19 cellular contexts compared by ENCODE assay signal in genomic region chr16:12341966-12342365, GRCh38.
A peak's percentile ranks its signal among the peaks of the same experiment; 100 is the strongest.
DNase-seq lines count a peak whose midpoint lies in the region; TF ChIP-seq lines count a peak whose summit lies in the region.
"Had no signal": no experiment of that assay in that cellular context is flagged by ENCODE, and none has a peak within 500 bp of the region (broad histone marks: within the 10 kb centered on the region; RNA-seq: fewer than 3 reads in every experiment).

No MANE protein-coding gene starts in this region.

- in situ Hi-C loops in GM23248 (cut with MboI), result no loop called here

- H3K9ac ChIP-seq in GM23248 (no peak overlapping the region), neural progenitor cell (no peak overlapping the region)

- H3K4me1 Mint-ChIP-seq in neural progenitor cell, result peaks cover 9% of the 10 kb centered on the region
- H3K4me1 Mint-ChIP-seq: activated naive CD8-positive, alpha-beta T cell treated with anti-CD3 and anti-CD28 coated beads, Interleukin-2, amount 50 U/mL, for 24 hours had no signal

- H3K4me3 Mint-ChIP-seq in neural progenitor cell, result no peak overlapping the region
- H3K4me3 Mint-ChIP-seq: activated CD8-positive, alpha-beta T cell treated with anti-CD3 and anti-CD28 coated beads for 36 hours; activated naive CD8-positive, alpha-beta T cell treated with anti-CD3 and anti-CD28 coated beads, Interleukin-2, amount 50 U/mL, for 24 hours; CD4-positive, alpha-beta memory T cell had no signal

- H2AFZ ChIP-seq in GM23248 (no peak overlapping the region), neural progenitor cell (replicated peaks) (no peak overlapping the region)

- H3K79me2 ChIP-seq in GM23248 (ENCODE audit: insufficient read depth) (no peaks in the 10 kb centered on the region), neural progenitor cell (ENCODE audit: low read depth) (no peaks in the 10 kb centered on the region)

- no peak overlapping the region for H3K4me3 ChIP-seq in GM23248
- no peak overlapping the region for H3K4me3 ChIP-seq in epithelial cell of esophagus (ENCODE audit: low read length)
- no peak overlapping the region for H3K4me3 ChIP-seq in neural progenitor cell
- H3K4me3 ChIP-seq: K562, mucosa of descending colon, transverse colon had no signal

- H3K36me3 ChIP-seq in GM23248 (ENCODE audit: low read depth) (no peaks in the 10 kb centered on the region), neural progenitor cell (no peaks in the 10 kb centered on the region)
- H3K36me3 ChIP-seq: transverse colon had no signal

- peaks cover 2% of the 10 kb centered on the region for H3K27me3 Mint-ChIP-seq in neural progenitor cell (ENCODE audit: insufficient read depth, low read depth)
- H3K27me3 Mint-ChIP-seq: activated CD8-positive, alpha-beta T cell treated with anti-CD3 and anti-CD28 coated beads for 36 hours; activated naive CD8-positive, alpha-beta T cell treated with anti-CD3 and anti-CD28 coated beads, Interleukin-2, amount 50 U/mL, for 24 hours; CD4-positive, alpha-beta memory T cell had no signal

- H3K27ac Mint-ChIP-seq in neural progenitor cell, result no peak overlapping the region
- H3K27ac Mint-ChIP-seq: activated CD8-positive, alpha-beta T cell treated with anti-CD3 and anti-CD28 coated beads for 36 hours; activated naive CD8-positive, alpha-beta T cell treated with anti-CD3 and anti-CD28 coated beads, Interleukin-2, amount 50 U/mL, for 24 hours; CD4-positive, alpha-beta memory T cell had no signal

- H3K27ac ChIP-seq in GM23248 (peak overlapping the region; percentile 27; the same call in 1 of the 2 replicates), neural progenitor cell (no peak overlapping the region)
- H3K27ac ChIP-seq: transverse colon had no signal

- H3K4me1 ChIP-seq in GM23248 (ENCODE audit: insufficient read depth), result peaks cover 28% of the 10 kb centered on the region
- peaks cover 8% of the 10 kb centered on the region for H3K4me1 ChIP-seq in neural progenitor cell
- H3K4me1 ChIP-seq: transverse colon had no signal

- H4K20me1 ChIP-seq in GM23248 (ENCODE audit: insufficient read depth) (no peaks in the 10 kb centered on the region), neural progenitor cell (ENCODE audit: low read depth) (no peaks in the 10 kb centered on the region)

- no peaks in the 10 kb centered on the region for H3K9me3 Mint-ChIP-seq in neural progenitor cell
- H3K9me3 Mint-ChIP-seq: activated CD8-positive, alpha-beta T cell treated with anti-CD3 and anti-CD28 coated beads for 36 hours; activated naive CD8-positive, alpha-beta T cell treated with anti-CD3 and anti-CD28 coated beads, Interleukin-2, amount 50 U/mL, for 24 hours; CD4-positive, alpha-beta memory T cell had no signal

- H3K9me2 ChIP-seq in GM23248 (ENCODE audit: insufficient read depth), result no peaks in the 10 kb centered on the region

- H3K4me2 ChIP-seq in GM23248 (ENCODE audit: unreplicated experiment), result peak overlapping the region; percentile 7
- H3K4me2 ChIP-seq in neural progenitor cell, result no peak overlapping the region

- no peaks in the 10 kb centered on the region for H3K9me3 ChIP-seq in GM23248 (ENCODE audit: low read depth)
- H3K9me3 ChIP-seq in neural progenitor cell (ENCODE audit: low read depth), result no peaks in the 10 kb centered on the region
- H3K9me3 ChIP-seq: mucosa of descending colon, transverse colon had no signal

- H3K27me3 ChIP-seq in GM23248 (replicated peaks; ENCODE audit: insufficient read depth) (no peaks in the 10 kb centered on the region), neural progenitor cell (no peaks in the 10 kb centered on the region)
- H3K27me3 ChIP-seq: transverse colon had no signal

- TF ChIP-seq CTCF in epithelial cell of esophagus (IDR thresholded peaks at IDR 0.05; ENCODE audit: insufficient read depth, low read depth, low read length, missing control alignments) (no peak), neural progenitor cell (IDR thresholded peaks at IDR 0.05) (no peak)

- H3K36me3 Mint-ChIP-seq in neural progenitor cell, result no peaks in the 10 kb centered on the region

- peak; percentile 24 for DNase-seq in GM23248
- DNase-seq in M059J (ENCODE audit: low read depth), result peak; percentile 79
- peak; percentile 2 for DNase-seq in epithelial cell of esophagus (ENCODE audit: low read depth)
- peak; percentile 63 for DNase-seq in renal cortical epithelial cell (ENCODE audit: low read depth)
- DNase-seq in NCI-H187 (lab: John Stamatoyannopoulos, UW), result no peak
- no peak for DNase-seq in NCI-H446 treated with DMSO at 0.1 percent for 48 hours (lab: John Stamatoyannopoulos, UW)
- DNase-seq in neural progenitor cell (ENCODE audit: low spot score), result no peak
- DNase-seq: activated CD8-positive, alpha-beta T cell treated with anti-CD3 and anti-CD28 coated beads for 36 hours; activated gamma-delta T cell treated with Interleukin-2 at 50 U/mL for 16 hours; activated naive CD8-positive, alpha-beta T cell treated with anti-CD3 and anti-CD28 coated beads, Interleukin-2, amount 50 U/mL, for 24 hours; AML-193; CD4-positive, alpha-beta memory T cell; effector CD4-positive, alpha-beta T cell; mucosa of descending colon; NCI-H2171; NCI-H69; stimulated activated CD8-positive, alpha-beta memory T cell treated with anti-CD3 and anti-CD28 coated beads, Interleukin-4, amount 100 ng/mL, for 48 hours; transverse colon had no signal

- peaks cover 34% of the 10 kb centered on the region for H3F3A ChIP-seq in GM23248 (ENCODE audit: insufficient read depth)
- no peaks in the 10 kb centered on the region for H3F3A ChIP-seq in neural progenitor cell (ENCODE audit: low read depth)

- 81 to 83% methylated on average over 3 of the region's 3 CpGs for WGBS in GM23248 (ENCODE audit: low coverage in 1 of 2, low lambda C conversion rate in 2 of 2, missing lambda C conversion rate in 2 of 2), 2 experiments

Comparison
In these comparisons a context has a peak if more than half of its experiments do, and no peak if none do; other contexts are left out.
1. DNase-seq: peak in GM23248 (single experiment), M059J (single experiment), epithelial cell of esophagus (single experiment) and renal cortical epithelial cell (single experiment); none in NCI-H187 (0 of 2), NCI-H446 treated with DMSO at 0.1 percent for 48 hours (single experiment) and neural progenitor cell (single experiment).